Comparison of ENCODE assay signal across 1 cellular context in genomic region chr7:23334482-23335056, GRCh38.
TF ChIP-seq lines count a peak whose summit lies in the region.

No MANE protein-coding gene starts in this region.

TF ChIP-seq in A549, 52 proteins besides CTCF, POLR2A, EP300 and RAD21 (continued from another document):
- TF ChIP-seq HMGXB4 (CRISPR knock-in tag; IDR thresholded peaks at IDR 0.05; ENCODE audit: borderline replicate concordance) (no peak), GATA3 (IDR thresholded peaks at IDR 0.05; ENCODE audit: borderline replicate concordance) (peak; percentile 100), NPAS2 (CRISPR knock-in tag; IDR thresholded peaks at IDR 0.05; ENCODE audit: borderline replicate concordance) (no peak), HEYL (CRISPR knock-in tag; IDR thresholded peaks at IDR 0.05) (no peak), JUNB (IDR thresholded peaks at IDR 0.05) (peak; percentile 100), ZC3H11A (IDR thresholded peaks at IDR 0.05) (no peak), HOXB5 (CRISPR knock-in tag; IDR thresholded peaks at IDR 0.05) (no peak), CEBPB (IDR thresholded peaks at IDR 0.05) (peak; percentile 99), ZFP36 (IDR thresholded peaks at IDR 0.05; ENCODE audit: borderline replicate concordance, partially characterized antibody) (peak; percentile 87), EHMT2 (IDR thresholded peaks at IDR 0.05; ENCODE audit: low read depth) (no peak), POLR2AphosphoS2 (conservative IDR thresholded peaks at IDR 0.05; ENCODE audit: low read length) (no peak), FOSL2 (IDR thresholded peaks at IDR 0.05) (peak; percentile 100), FOSL2 (CRISPR knock-in tag; IDR thresholded peaks at IDR 0.05) (peak; percentile 99), BHLHE40 (IDR thresholded peaks at IDR 0.05; ENCODE audit: low read depth, low read length) (peak; percentile 20; the same call in 1 of the 2 replicates), MAX (IDR thresholded peaks at IDR 0.05) (peak; percentile 96), ATOH8 (CRISPR knock-in tag; IDR thresholded peaks at IDR 0.05; ENCODE audit: low read depth) (no peak), RCOR1 (IDR thresholded peaks at IDR 0.05; ENCODE audit: low read depth, low read length) (no peak), RARB (CRISPR knock-in tag; IDR thresholded peaks at IDR 0.05) (no peak; the same call in 1 of the 2 replicates), HOXB13 (CRISPR knock-in tag; IDR thresholded peaks at IDR 0.05; ENCODE audit: low read depth) (no peak), TFCP2L1 (CRISPR knock-in tag; IDR thresholded peaks at IDR 0.05) (no peak), JUN (IDR thresholded peaks at IDR 0.05) (peak; percentile 99 to 100), ZSCAN20 (CRISPR knock-in tag; IDR thresholded peaks at IDR 0.05) (no peak), HDAC2 (IDR thresholded peaks at IDR 0.05) (no peak), HES2 (IDR thresholded peaks at IDR 0.05) (peak; percentile 93), CBX2 (IDR thresholded peaks at IDR 0.05; ENCODE audit: borderline replicate concordance, low read depth) (no peak), NFE2L2 (conservative IDR thresholded peaks at IDR 0.05; ENCODE audit: low read length) (no peak), RNF2 (IDR thresholded peaks at IDR 0.05; ENCODE audit: borderline replicate concordance, low read depth) (no peak), SREBF2 (IDR thresholded peaks at IDR 0.05) (no peak), MAFK (IDR thresholded peaks at IDR 0.05; ENCODE audit: partially characterized antibody) (peak; percentile 45), MAZ (IDR thresholded peaks at IDR 0.05; ENCODE audit: borderline replicate concordance, low read depth, low read length) (no peak), EHF (CRISPR knock-in tag; IDR thresholded peaks at IDR 0.05) (no peak), CBX8 (IDR thresholded peaks at IDR 0.05) (no peak)
